ENCODE assay signal across 22 cellular contexts in the genomic region with DNA sequence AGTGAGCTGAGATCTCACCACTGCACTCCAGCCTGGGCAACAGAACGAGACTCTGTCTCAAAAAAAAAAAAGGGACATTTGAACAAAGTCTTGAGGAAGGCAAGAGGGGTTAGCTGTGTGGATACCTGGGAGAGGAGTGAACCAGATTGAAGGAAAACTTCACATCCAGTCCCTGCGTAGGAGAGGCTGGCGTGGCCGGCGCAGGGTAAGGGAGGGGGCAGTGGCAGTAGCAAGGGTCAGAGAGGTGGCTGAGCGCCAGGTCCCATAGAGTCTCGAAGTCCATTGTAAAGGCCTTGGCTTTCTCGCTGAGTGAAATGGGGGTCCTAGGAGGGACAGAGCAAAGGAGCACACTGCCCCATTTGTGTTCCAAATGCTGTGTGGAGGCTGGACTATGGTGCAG.
"Had no signal": no experiment of that assay in that cellular context is flagged by ENCODE, and none has a peak within 500 bp of the region (broad histone marks: within the 10 kb centered on the region; RNA-seq: fewer than 3 reads in every experiment).

No MANE protein-coding gene starts in this region.

- H3K4me1 ChIP-seq: prostate gland, right atrium auricular region, suprapubic skin, transverse colon had no signal

- FAIRE-seq: endometrium, frontal cortex, kidney had no signal

- H3K27ac ChIP-seq: neutrophil, prostate gland, right atrium auricular region, suprapubic skin, transverse colon had no signal

- H3K27me3 ChIP-seq: right atrium auricular region, transverse colon had no signal

- H3K9me3 ChIP-seq: neutrophil, prostate gland, right atrium auricular region, suprapubic skin, transverse colon had no signal

- H3K4me3 ChIP-seq: lung, prostate gland, right atrium auricular region, smooth muscle cell, suprapubic skin, transverse colon had no signal

- DNase-seq: cerebellar nuclear complex; cortex of kidney; effector memory CD4-positive, alpha-beta T cell; kidney; natural killer cell; stimulated activated CD4-positive, alpha-beta T cell treated with anti-CD3 and anti-CD28 coated beads, Interleukin-12 subunit alpha, Interleukin-12 subunit beta, amount 100 ng/mL, for 4 hours; stimulated activated CD4-positive, alpha-beta T cell treated with anti-CD3 and anti-CD28 coated beads, Interleukin-1b, Interleukin-23, amount 100 ng/mL, for 48 hours; stimulated activated CD4-positive, alpha-beta T cell treated with anti-CD3 and anti-CD28 coated beads, Interleukin-4, amount 100 ng/mL, for 1 hour; stimulated activated CD8-positive, alpha-beta memory T cell treated with anti-CD3 and anti-CD28 coated beads, Interleukin-4, amount 100 ng/mL, for 48 hours; stimulated activated naive CD4-positive, alpha-beta T cell; stimulated activated naive CD8-positive, alpha-beta T cell treated with anti-CD3 and anti-CD28 coated beads, Interleukin-15, amount 100 ng/mL, for 72 hours; transverse colon had no signal

- H3K4me2 ChIP-seq: smooth muscle cell had no signal

- H3K36me3 ChIP-seq: neutrophil, prostate gland, right atrium auricular region, suprapubic skin, transverse colon had no signal

- ATAC-seq: left lobe of liver; sciatic nerve; stimulated activated naive CD8-positive, alpha-beta T cell treated with anti-CD3 and anti-CD28 coated beads, Interleukin-15, amount 100 ng/mL, for 72 hours had no signal
